18 cellular contexts compared by ENCODE assay signal in genomic region chr5:40746703-40747102, GRCh38.
"Had no signal": no experiment of that assay in that cellular context is flagged by ENCODE, and none has a peak within 500 bp of the region (broad histone marks: within the 10 kb centered on the region; RNA-seq: fewer than 3 reads in every experiment).

No MANE protein-coding gene starts in this region.

- H3K4me1 ChIP-seq: foreskin keratinocyte, neural progenitor cell had no signal

- H2AFZ ChIP-seq: neural progenitor cell had no signal

- H3K27me3 ChIP-seq: ascending aorta, esophagus muscularis mucosa, foreskin keratinocyte, neural progenitor cell, ovary, spleen, upper lobe of left lung had no signal

- H3K4me2 ChIP-seq: neural progenitor cell had no signal

- H3K27ac ChIP-seq: ascending aorta, esophagus muscularis mucosa, foreskin keratinocyte, neural progenitor cell, ovary, spleen, upper lobe of left lung had no signal

- ATAC-seq: foreskin keratinocyte; left lobe of liver; sciatic nerve; stimulated activated naive CD8-positive, alpha-beta T cell treated with anti-CD3 and anti-CD28 coated beads, Interleukin-15, amount 100 ng/mL, for 72 hours had no signal

- FAIRE-seq: colon had no signal

- DNase-seq: activated CD4-positive, CD25-positive, alpha-beta regulatory T cell treated with anti-CD3 and anti-CD28 coated beads, Interleukin-2, amount 50 U/mL, for 72 hours; activated naive CD4-positive, alpha-beta T cell; activated naive CD8-positive, alpha-beta T cell treated with anti-CD3 and anti-CD28 coated beads, Interleukin-2, amount 10 ng/mL, durations not matched to agents 7 days and 5 days; activated T-cell treated with anti-CD3 and anti-CD28 coated beads for 4 hours; foreskin keratinocyte; islet precursor cell; mammary epithelial cell; naive B cell; ovary; spleen; stimulated activated naive CD8-positive, alpha-beta T cell treated with anti-CD3 and anti-CD28 coated beads, Interleukin-15, amount 100 ng/mL, for 72 hours; upper lobe of left lung had no signal

- H3K36me3 ChIP-seq: neural progenitor cell, ovary had no signal

- H3K9me3 ChIP-seq: ascending aorta, esophagus muscularis mucosa, ovary, spleen, upper lobe of left lung had no signal

- H3K9ac ChIP-seq: neural progenitor cell had no signal

- H3K4me3 ChIP-seq: ascending aorta, esophagus muscularis mucosa, neural progenitor cell, ovary, spleen, upper lobe of left lung had no signal
